In genomic region chr7:89728550-89728949, GRCh38 we compare ENCODE assay signal across 25 cellular contexts.
"Had no signal": no experiment of that assay in that cellular context is flagged by ENCODE, and none has a peak within 500 bp of the region (broad histone marks: within the 10 kb centered on the region; RNA-seq: fewer than 3 reads in every experiment).

No MANE protein-coding gene starts in this region.

- H3K9me3 ChIP-seq: lower lobe of right lung, neutrophil, ovary, right atrium auricular region, right lobe of liver, tibial nerve, uterus had no signal

- DNase-seq: immature natural killer cell; kidney; left colon; left lung; lower lobe of right lung; mammary epithelial cell; mesenchymal stem cell; naive thymus-derived CD8-positive, alpha-beta T cell; occipital lobe; ovary; right lobe of liver; stimulated activated CD4-positive, alpha-beta T cell treated with anti-CD3 and anti-CD28 coated beads, Interleukin-1b, Interleukin-23, amount 100 ng/mL, for 48 hours; stimulated activated CD4-positive, alpha-beta T cell treated with anti-CD3 and anti-CD28 coated beads, Interleukin-2, amount 100 ng/mL, for 48 hours; stimulated activated CD4-positive, alpha-beta T cell treated with anti-CD3 and anti-CD28 coated beads, Interleukin-4, amount 100 ng/mL, for 4 hours; stimulated activated CD8-positive, alpha-beta memory T cell treated with anti-CD3 and anti-CD28 coated beads, Interleukin-4, amount 100 ng/mL, for 48 hours; stimulated activated naive CD4-positive, alpha-beta T cell treated with Interleukin-2 at 50 U/mL for 16 hours; stimulated activated naive CD8-positive, alpha-beta T cell treated with anti-CD3 and anti-CD28 coated beads, Interleukin-15, amount 100 ng/mL, for 72 hours; substantia nigra; uterus had no signal

- H3K4me2 ChIP-seq: neural progenitor cell, smooth muscle cell had no signal

- H3K36me3 ChIP-seq: left lung, lower lobe of right lung, neural progenitor cell, neutrophil, ovary, right atrium auricular region, right lobe of liver, tibial nerve had no signal

- H3K27me3 ChIP-seq: left lung, neural progenitor cell, neutrophil, ovary, right atrium auricular region, right lobe of liver, tibial nerve, uterus had no signal

- H3K4me3 ChIP-seq: left lung, lower lobe of right lung, neural progenitor cell, ovary, right atrium auricular region, right lobe of liver, smooth muscle cell, tibial nerve, uterus had no signal

- H2AFZ ChIP-seq: neural progenitor cell had no signal

- ATAC-seq: left colon; left lung; lower lobe of right lung; naive thymus-derived CD8-positive, alpha-beta T cell; right lobe of liver; stimulated activated memory B cell treated with anti-CD40 and anti-IgM and Interleukin-4, amounts not matched to agents 10 μg/mL and 1 μg/mL and 100 μg/mL, for 72 hours; stimulated activated naive CD8-positive, alpha-beta T cell treated with anti-CD3 and anti-CD28 coated beads, Interleukin-15, amount 100 ng/mL, for 72 hours had no signal

- H3K27ac ChIP-seq: left lung, lower lobe of right lung, neural progenitor cell, neutrophil, ovary, right atrium auricular region, right lobe of liver, tibial nerve, uterus had no signal

- H3K9ac ChIP-seq: neural progenitor cell had no signal
